Comparison of ENCODE assay signal across 1 cellular context in genomic region chr2:73072416-73072815, GRCh38.
TF ChIP-seq lines count a peak whose summit lies in the region.

No MANE protein-coding gene starts in this region.

TF ChIP-seq in GM12878, 131 proteins besides CTCF, POLR2A, EP300 and RAD21 (continued from another document):
- TF ChIP-seq, protein P1, sequence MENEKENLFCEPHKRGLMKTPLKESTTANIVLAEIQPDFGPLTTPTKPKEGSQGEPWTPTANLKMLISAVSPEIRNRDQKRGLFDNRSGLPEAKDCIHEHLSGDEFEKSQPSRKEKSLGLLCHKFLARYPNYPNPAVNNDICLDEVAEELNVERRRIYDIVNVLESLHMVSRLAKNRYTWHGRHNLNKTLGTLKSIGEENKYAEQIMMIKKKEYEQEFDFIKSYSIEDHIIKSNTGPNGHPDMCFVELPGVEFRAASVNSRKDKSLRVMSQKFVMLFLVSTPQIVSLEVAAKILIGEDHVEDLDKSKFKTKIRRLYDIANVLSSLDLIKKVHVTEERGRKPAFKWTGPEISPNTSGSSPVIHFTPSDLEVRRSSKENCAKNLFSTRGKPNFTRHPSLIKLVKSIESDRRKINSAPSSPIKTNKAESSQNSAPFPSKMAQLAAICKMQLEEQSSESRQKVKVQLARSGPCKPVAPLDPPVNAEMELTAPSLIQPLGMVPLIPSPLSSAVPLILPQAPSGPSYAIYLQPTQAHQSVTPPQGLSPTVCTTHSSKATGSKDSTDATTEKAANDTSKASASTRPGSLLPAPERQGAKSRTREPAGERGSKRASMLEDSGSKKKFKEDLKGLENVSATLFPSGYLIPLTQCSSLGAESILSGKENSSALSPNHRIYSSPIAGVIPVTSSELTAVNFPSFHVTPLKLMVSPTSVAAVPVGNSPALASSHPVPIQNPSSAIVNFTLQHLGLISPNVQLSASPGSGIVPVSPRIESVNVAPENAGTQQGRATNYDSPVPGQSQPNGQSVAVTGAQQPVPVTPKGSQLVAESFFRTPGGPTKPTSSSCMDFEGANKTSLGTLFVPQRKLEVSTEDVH (IDR thresholded peaks at IDR 0.05; ENCODE audit: low read depth, partially characterized antibody), result no peak
- TF ChIP-seq ZNF217 (IDR thresholded peaks at IDR 0.05) (no peak), TARDBP (IDR thresholded peaks at IDR 0.05; ENCODE audit: borderline replicate concordance) (no peak), FOXM1 (IDR thresholded peaks at IDR 0.05; ENCODE audit: low read depth, low read length) (no peak)
TF ChIP-seq in GM12878: peak in this region for 0.
